Comparison of ENCODE assay signal across 31 cellular contexts in the genomic region with DNA sequence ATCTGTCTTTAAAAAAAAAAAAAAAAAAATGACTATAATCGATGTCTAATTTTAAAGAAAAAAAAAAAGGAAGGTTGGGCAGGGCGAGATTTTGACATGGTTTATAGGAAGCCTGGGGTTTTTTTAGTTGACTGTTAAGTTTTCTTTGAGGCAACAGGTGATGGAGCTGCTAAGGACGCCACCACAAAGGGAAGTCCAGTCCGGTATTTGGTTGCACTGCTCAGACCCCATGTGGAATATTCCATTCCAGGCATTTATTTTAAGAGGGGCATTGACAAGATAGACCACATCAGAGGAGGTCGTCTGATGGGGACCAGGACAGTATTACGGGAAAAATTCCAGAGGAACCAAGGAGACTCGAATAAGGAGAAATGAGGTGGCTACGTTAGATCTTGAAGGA.
A peak's percentile ranks its signal among the peaks of the same experiment; 100 is the strongest.
DNase-seq lines count a peak whose midpoint lies in the region; ATAC-seq and TF ChIP-seq lines count a peak whose summit lies in the region.
"Had no signal": no experiment of that assay in that cellular context is flagged by ENCODE, and none has a peak within 500 bp of the region (broad histone marks: within the 10 kb centered on the region; RNA-seq: fewer than 3 reads in every experiment).

No MANE protein-coding gene starts in this region.

- H3K4me2 ChIP-seq in DND-41 (ENCODE audit: insufficient read depth, low read length) (no peak overlapping the region), PC-3 (ENCODE audit: low read length) (no peak overlapping the region)

- CTCF ChIA-PET in PC-3 (lab: Charles Lee) = no interaction called here

- H3K4me1 Mint-ChIP-seq in activated T-helper 17 cell treated with anti-CD3 and anti-CD28 coated beads, Interleukin-2, amount 50 U/mL, for 72 hours = peaks cover 13% of the 10 kb centered on the region

- no peak overlapping the region for H3K4me3 Mint-ChIP-seq in activated T-helper 17 cell treated with anti-CD3 and anti-CD28 coated beads, Interleukin-2, amount 50 U/mL, for 72 hours
- H3K4me3 Mint-ChIP-seq: activated CD4-positive, alpha-beta T cell treated with anti-CD3 and anti-CD28 coated beads for 36 hours; activated CD8-positive, alpha-beta T cell treated with anti-CD3 and anti-CD28 coated beads, Interleukin-2, amount 10 ng/mL, durations not matched to agents 7 days and 5 days; activated naive CD8-positive, alpha-beta T cell; effector memory CD8-positive, alpha-beta T cell; H9; immature natural killer cell had no signal

- no peaks in the 10 kb centered on the region for H3K36me3 Mint-ChIP-seq in activated T-helper 17 cell treated with anti-CD3 and anti-CD28 coated beads, Interleukin-2, amount 50 U/mL, for 72 hours (ENCODE audit: low read depth)
- H3K36me3 Mint-ChIP-seq: activated naive CD8-positive, alpha-beta T cell had no signal

- ATAC-seq in DND-41 (ENCODE audit: insufficient read depth, low read depth) = no peak
- ATAC-seq in activated T-helper 17 cell treated with anti-CD3 and anti-CD28 coated beads, Interleukin-2, amount 50 U/mL, for 72 hours (replicated peaks) = no peak
- no peak for ATAC-seq in psoas muscle
- no peak for ATAC-seq in GM19467 (IDR thresholded peaks at IDR 0.05; ENCODE audit: unreplicated experiment)
- no peak for ATAC-seq in PC-3
- ATAC-seq: activated CD4-positive, alpha-beta T cell treated with anti-CD3 and anti-CD28 coated beads for 36 hours; activated CD8-positive, alpha-beta T cell treated with anti-CD3 and anti-CD28 coated beads, Interleukin-2, amount 10 ng/mL, durations not matched to agents 7 days and 5 days; effector memory CD8-positive, alpha-beta T cell; GM12878; left lobe of liver; stimulated activated naive CD8-positive, alpha-beta T cell treated with anti-CD3 and anti-CD28 coated beads, Interleukin-15, Interleukin-2, amounts not matched to agents 100 U/mL and 50 U/mL, for 24 hours had no signal

- H3K9me3 ChIP-seq in DND-41 (ENCODE audit: insufficient read depth, low read length, severe bottlenecking) (no peaks in the 10 kb centered on the region), psoas muscle (no peaks in the 10 kb centered on the region), PC-3 (ENCODE audit: low read length) (no peaks in the 10 kb centered on the region)
- H3K9me3 ChIP-seq: colonic mucosa, thoracic aorta, uterus had no signal

- H3K4me1 ChIP-seq in DND-41 (ENCODE audit: insufficient read depth, low read length) (peaks cover 26% of the 10 kb centered on the region; the same call in 1 of the 2 replicates), psoas muscle (peaks cover 55% of the 10 kb centered on the region), PC-3 (ENCODE audit: insufficient read depth, low read length) (peaks cover 9% of the 10 kb centered on the region)
- H3K4me1 ChIP-seq: colonic mucosa, uterus had no signal

- H3F3A ChIP-seq in PC-3 (ENCODE audit: low read length, unreplicated experiment) = no peaks in the 10 kb centered on the region

- POLR2A ChIA-PET in PC-3 (lab: Charles Lee; ENCODE audit: unreplicated experiment) = no interaction called here

- H3K27ac ChIP-seq in DND-41 (ENCODE audit: low read length) (peak overlapping the region; percentile 43), psoas muscle (peak overlapping the region; percentile 65), PC-3 (ENCODE audit: low read length) (no peak overlapping the region)
- H3K27ac ChIP-seq: colonic mucosa, HL-60, thoracic aorta had no signal

- H3K27me3 Mint-ChIP-seq in activated T-helper 17 cell treated with anti-CD3 and anti-CD28 coated beads, Interleukin-2, amount 50 U/mL, for 72 hours = no peaks in the 10 kb centered on the region
- H3K27me3 Mint-ChIP-seq: activated CD4-positive, alpha-beta T cell treated with anti-CD3 and anti-CD28 coated beads for 36 hours; activated naive CD8-positive, alpha-beta T cell; effector memory CD8-positive, alpha-beta T cell had no signal

- intact Hi-C loops in psoas muscle (cut with DNase I) = loop anchor here in 1 of 2 donors (10.0 kb wide), 1 partner anchor 292 kb away; no protein-coding TSS in a partner anchor
- intact Hi-C loops in PC-3 (cut with micrococcal nuclease) = no loop called here

- DNase-seq in DND-41 (no peak), myocyte (ENCODE audit: low read depth) (peak; percentile 44), psoas muscle (no peak), PC-3 (no peak)
- no peak for DNase-seq in effector CD8-positive, alpha-beta T cell (lab: John Stamatoyannopoulos, UW)
- DNase-seq: activated CD4-positive, alpha-beta T cell treated with anti-CD3 and anti-CD28 coated beads for 36 hours; activated CD8-positive, alpha-beta T cell treated with anti-CD3 and anti-CD28 coated beads, Interleukin-2, amount 10 ng/mL, durations not matched to agents 7 days and 5 days; C1 segment of cervical spinal cord; colonic mucosa; DMS153; effector memory CD8-positive, alpha-beta T cell; erythroblast; H9; immature natural killer cell; KG1; mesendoderm; NCI-H1417 treated with DMSO at 0.1 percent for 48 hours; NCI-H2029 treated with DMSO at 0.1 percent for 48 hours; NCI-H2227 treated with DMSO at 0.1 percent for 48 hours; NCI-H526 treated with DMSO at 0.1 percent for 48 hours; retina; Right ventricle myocardium superior; stimulated activated naive CD8-positive, alpha-beta T cell treated with anti-CD3 and anti-CD28 coated beads, Interleukin-15, Interleukin-2, amounts not matched to agents 100 U/mL and 50 U/mL, for 24 hours; uterus had no signal

- BruUV-seq in PC-3 (replicated peaks; lab: Mats Ljungman, UMichigan) = no TSS peak

- no peak overlapping the region for H3K4me3 ChIP-seq in DND-41 (ENCODE audit: low read depth in 1 of 2, low read length in 2 of 2)
- H3K4me3 ChIP-seq in psoas muscle = no peak overlapping the region
- no peak overlapping the region for H3K4me3 ChIP-seq in PC-3 (ENCODE audit: low read length)
- H3K4me3 ChIP-seq: colonic mucosa, GM12878, thoracic aorta had no signal

- H2AFZ ChIP-seq in DND-41 (ENCODE audit: low read depth, low read length) (no peak overlapping the region), PC-3 (ENCODE audit: low read length) (no peak overlapping the region)

- H3K9ac ChIP-seq in DND-41 (ENCODE audit: low read depth, low read length) = no peak overlapping the region
- no peak overlapping the region for H3K9ac ChIP-seq in PC-3 (ENCODE audit: low read length)

- whole genome bisulfite sequencing in psoas muscle, 3 donors = 89 to 92% (median 92%) methylated on average over 8 of the region's 8 CpGs

- peak overlapping the region; percentile 87 for H3K27ac Mint-ChIP-seq in activated T-helper 17 cell treated with anti-CD3 and anti-CD28 coated beads, Interleukin-2, amount 50 U/mL, for 72 hours
- H3K27ac Mint-ChIP-seq: activated CD4-positive, alpha-beta T cell treated with anti-CD3 and anti-CD28 coated beads for 36 hours; activated CD8-positive, alpha-beta T cell treated with anti-CD3 and anti-CD28 coated beads, Interleukin-2, amount 10 ng/mL, durations not matched to agents 7 days and 5 days; activated naive CD8-positive, alpha-beta T cell; immature natural killer cell had no signal

- H3K9me2 ChIP-seq in PC-3 (replicated peaks; ENCODE audit: low read length) = no peaks in the 10 kb centered on the region

- TF ChIP-seq CTCF in DND-41 (IDR thresholded peaks at IDR 0.05; ENCODE audit: borderline replicate concordance, extremely low read depth, low read length, poor library complexity, severe bottlenecking) (no peak), psoas muscle (IDR thresholded peaks at IDR 0.05) (no peak), PC-3 (conservative IDR thresholded peaks at IDR 0.05; ENCODE audit: low read depth, low read length) (no peak)

- H3K9me3 Mint-ChIP-seq in activated T-helper 17 cell treated with anti-CD3 and anti-CD28 coated beads, Interleukin-2, amount 50 U/mL, for 72 hours = no peaks in the 10 kb centered on the region
- H3K9me3 Mint-ChIP-seq: effector memory CD8-positive, alpha-beta T cell; H9; immature natural killer cell had no signal

- H3K27me3 ChIP-seq in DND-41 (ENCODE audit: insufficient read depth, low read length, poor library complexity) (no peaks in the 10 kb centered on the region), psoas muscle (ENCODE audit: insufficient read depth in 3 of 3, low read length in 2 of 3) (no peaks in the 10 kb centered on the region), PC-3 (ENCODE audit: low read length) (no peaks in the 10 kb centered on the region)
- H3K27me3 ChIP-seq: colonic mucosa, uterus had no signal

- peaks cover 94% of the 10 kb centered on the region for H3K79me2 ChIP-seq in DND-41 (ENCODE audit: insufficient read depth, low read length)
- no peaks in the 10 kb centered on the region for H3K79me2 ChIP-seq in PC-3 (ENCODE audit: low read length)

- H3K36me3 ChIP-seq in DND-41 (ENCODE audit: insufficient read depth, low read length) = peaks cover 89% of the 10 kb centered on the region
- H3K36me3 ChIP-seq in psoas muscle (ENCODE audit: insufficient read depth in 1 of 2, low read depth in 1 of 2) = no peaks in the 10 kb centered on the region
- H3K36me3 ChIP-seq in PC-3 (ENCODE audit: low read depth, low read length) = no peaks in the 10 kb centered on the region
- H3K36me3 ChIP-seq: colonic mucosa, thoracic aorta, uterus had no signal

- peaks cover 18% of the 10 kb centered on the region for H4K20me1 ChIP-seq in DND-41 (ENCODE audit: insufficient read depth, low read length)
- no peaks in the 10 kb centered on the region for H4K20me1 ChIP-seq in PC-3 (ENCODE audit: low read length)
